1 cellular context compared by ENCODE assay signal in the genomic region with DNA sequence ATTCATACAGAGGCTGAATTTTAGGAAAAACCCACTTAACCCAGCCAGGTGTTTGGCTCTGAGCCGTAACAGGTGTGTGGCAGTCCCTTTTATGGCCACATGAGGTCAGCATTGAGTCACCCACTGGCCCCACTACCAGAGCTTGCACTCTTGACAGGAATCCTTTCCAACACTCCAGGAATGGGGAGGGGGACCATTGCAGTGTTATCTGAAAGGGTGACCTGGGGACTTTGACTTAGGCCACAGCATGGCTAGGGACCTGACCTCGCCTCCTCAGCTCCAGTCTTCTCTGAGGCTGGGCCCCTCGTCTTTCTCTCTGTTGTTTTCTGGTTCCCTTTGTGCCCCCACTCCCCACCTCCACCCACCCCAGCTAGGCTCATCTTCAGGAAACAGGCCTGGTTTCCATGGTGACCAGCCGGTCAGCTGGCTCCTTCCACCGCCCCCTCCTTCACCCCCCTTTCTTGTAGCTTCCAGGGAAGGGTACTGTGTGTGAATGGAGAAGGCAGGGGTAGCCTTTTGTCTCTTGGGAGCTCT.
TF ChIP-seq lines count a peak whose summit lies in the region.

No MANE protein-coding gene starts in this region.

TF ChIP-seq in HepG2, 621 proteins besides CTCF, POLR2A, EP300 and RAD21 (continued from another document):
- TF ChIP-seq, protein P1, sequence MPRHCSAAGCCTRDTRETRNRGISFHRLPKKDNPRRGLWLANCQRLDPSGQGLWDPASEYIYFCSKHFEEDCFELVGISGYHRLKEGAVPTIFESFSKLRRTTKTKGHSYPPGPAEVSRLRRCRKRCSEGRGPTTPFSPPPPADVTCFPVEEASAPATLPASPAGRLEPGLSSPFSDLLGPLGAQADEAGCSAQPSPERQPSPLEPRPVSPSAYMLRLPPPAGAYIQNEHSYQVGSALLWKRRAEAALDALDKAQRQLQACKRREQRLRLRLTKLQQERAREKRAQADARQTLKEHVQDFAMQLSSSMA (CRISPR knock-in tag; IDR thresholded peaks at IDR 0.05), result no peak
- TF ChIP-seq, protein P2, sequence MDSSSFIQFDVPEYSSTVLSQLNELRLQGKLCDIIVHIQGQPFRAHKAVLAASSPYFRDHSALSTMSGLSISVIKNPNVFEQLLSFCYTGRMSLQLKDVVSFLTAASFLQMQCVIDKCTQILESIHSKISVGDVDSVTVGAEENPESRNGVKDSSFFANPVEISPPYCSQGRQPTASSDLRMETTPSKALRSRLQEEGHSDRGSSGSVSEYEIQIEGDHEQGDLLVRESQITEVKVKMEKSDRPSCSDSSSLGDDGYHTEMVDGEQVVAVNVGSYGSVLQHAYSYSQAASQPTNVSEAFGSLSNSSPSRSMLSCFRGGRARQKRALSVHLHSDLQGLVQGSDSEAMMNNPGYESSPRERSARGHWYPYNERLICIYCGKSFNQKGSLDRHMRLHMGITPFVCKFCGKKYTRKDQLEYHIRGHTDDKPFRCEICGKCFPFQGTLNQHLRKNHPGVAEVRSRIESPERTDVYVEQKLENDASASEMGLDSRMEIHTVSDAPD (CRISPR knock-in tag; IDR thresholded peaks at IDR 0.05), result no peak
- TF ChIP-seq, protein P3, sequence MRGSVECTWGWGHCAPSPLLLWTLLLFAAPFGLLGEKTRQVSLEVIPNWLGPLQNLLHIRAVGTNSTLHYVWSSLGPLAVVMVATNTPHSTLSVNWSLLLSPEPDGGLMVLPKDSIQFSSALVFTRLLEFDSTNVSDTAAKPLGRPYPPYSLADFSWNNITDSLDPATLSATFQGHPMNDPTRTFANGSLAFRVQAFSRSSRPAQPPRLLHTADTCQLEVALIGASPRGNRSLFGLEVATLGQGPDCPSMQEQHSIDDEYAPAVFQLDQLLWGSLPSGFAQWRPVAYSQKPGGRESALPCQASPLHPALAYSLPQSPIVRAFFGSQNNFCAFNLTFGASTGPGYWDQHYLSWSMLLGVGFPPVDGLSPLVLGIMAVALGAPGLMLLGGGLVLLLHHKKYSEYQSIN (CRISPR knock-in tag; IDR thresholded peaks at IDR 0.05; ENCODE audit: borderline replicate concordance), result no peak
- TF ChIP-seq NKX3-1 (CRISPR knock-in tag; IDR thresholded peaks at IDR 0.05), result no peak
- TF ChIP-seq, protein P4, sequence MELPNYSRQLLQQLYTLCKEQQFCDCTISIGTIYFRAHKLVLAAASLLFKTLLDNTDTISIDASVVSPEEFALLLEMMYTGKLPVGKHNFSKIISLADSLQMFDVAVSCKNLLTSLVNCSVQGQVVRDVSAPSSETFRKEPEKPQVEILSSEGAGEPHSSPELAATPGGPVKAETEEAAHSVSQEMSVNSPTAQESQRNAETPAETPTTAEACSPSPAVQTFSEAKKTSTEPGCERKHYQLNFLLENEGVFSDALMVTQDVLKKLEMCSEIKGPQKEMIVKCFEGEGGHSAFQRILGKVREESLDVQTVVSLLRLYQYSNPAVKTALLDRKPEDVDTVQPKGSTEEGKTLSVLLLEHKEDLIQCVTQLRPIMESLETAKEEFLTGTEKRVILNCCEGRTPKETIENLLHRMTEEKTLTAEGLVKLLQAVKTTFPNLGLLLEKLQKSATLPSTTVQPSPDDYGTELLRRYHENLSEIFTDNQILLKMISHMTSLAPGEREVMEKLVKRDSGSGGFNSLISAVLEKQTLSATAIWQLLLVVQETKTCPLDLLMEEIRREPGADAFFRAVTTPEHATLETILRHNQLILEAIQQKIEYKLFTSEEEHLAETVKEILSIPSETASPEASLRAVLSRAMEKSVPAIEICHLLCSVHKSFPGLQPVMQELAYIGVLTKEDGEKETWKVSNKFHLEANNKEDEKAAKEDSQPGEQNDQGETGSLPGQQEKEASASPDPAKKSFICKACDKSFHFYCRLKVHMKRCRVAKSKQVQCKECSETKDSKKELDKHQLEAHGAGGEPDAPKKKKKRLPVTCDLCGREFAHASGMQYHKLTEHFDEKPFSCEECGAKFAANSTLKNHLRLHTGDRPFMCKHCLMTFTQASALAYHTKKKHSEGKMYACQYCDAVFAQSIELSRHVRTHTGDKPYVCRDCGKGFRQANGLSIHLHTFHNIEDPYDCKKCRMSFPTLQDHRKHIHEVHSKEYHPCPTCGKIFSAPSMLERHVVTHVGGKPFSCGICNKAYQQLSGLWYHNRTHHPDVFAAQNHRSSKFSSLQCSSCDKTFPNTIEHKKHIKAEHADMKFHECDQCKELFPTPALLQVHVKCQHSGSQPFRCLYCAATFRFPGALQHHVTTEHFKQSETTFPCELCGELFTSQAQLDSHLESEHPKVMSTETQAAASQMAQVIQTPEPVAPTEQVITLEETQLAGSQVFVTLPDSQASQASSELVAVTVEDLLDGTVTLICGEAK (IDR thresholded peaks at IDR 0.05), result no peak
- TF ChIP-seq, protein P4 (CRISPR knock-in tag; IDR thresholded peaks at IDR 0.05), result no peak
- TF ChIP-seq PAX8 (CRISPR knock-in tag; IDR thresholded peaks at IDR 0.05; ENCODE audit: borderline replicate concordance), result no peak
- TF ChIP-seq, protein P5, sequence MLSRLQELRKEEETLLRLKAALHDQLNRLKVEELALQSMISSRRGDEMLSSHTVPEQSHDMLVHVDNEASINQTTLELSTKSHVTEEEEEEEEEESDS (CRISPR knock-in tag; IDR thresholded peaks at IDR 0.05; ENCODE audit: borderline replicate concordance), result no peak
- TF ChIP-seq, protein P6, sequence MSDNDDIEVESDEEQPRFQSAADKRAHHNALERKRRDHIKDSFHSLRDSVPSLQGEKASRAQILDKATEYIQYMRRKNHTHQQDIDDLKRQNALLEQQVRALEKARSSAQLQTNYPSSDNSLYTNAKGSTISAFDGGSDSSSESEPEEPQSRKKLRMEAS (IDR thresholded peaks at IDR 0.05), result no peak
- TF ChIP-seq, protein P7, sequence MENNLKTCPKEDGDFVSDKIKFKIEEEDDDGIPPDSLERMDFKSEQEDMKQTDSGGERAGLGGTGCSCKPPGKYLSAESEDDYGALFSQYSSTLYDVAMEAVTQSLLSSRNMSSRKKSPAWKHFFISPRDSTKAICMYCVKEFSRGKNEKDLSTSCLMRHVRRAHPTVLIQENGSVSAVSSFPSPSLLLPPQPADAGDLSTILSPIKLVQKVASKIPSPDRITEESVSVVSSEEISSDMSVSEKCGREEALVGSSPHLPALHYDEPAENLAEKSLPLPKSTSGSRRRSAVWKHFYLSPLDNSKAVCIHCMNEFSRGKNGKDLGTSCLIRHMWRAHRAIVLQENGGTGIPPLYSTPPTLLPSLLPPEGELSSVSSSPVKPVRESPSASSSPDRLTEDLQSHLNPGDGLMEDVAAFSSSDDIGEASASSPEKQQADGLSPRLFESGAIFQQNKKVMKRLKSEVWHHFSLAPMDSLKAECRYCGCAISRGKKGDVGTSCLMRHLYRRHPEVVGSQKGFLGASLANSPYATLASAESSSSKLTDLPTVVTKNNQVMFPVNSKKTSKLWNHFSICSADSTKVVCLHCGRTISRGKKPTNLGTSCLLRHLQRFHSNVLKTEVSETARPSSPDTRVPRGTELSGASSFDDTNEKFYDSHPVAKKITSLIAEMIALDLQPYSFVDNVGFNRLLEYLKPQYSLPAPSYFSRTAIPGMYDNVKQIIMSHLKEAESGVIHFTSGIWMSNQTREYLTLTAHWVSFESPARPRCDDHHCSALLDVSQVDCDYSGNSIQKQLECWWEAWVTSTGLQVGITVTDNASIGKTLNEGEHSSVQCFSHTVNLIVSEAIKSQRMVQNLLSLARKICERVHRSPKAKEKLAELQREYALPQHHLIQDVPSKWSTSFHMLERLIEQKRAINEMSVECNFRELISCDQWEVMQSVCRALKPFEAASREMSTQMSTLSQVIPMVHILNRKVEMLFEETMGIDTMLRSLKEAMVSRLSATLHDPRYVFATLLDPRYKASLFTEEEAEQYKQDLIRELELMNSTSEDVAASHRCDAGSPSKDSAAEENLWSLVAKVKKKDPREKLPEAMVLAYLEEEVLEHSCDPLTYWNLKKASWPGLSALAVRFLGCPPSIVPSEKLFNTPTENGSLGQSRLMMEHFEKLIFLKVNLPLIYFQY (CRISPR knock-in tag; IDR thresholded peaks at IDR 0.05; ENCODE audit: borderline replicate concordance), result 0 out of 2 replicates have a peak, but pooled peaks have one; percentile 46
